ENCODE assay signal across 1 cellular context in the genomic region with DNA sequence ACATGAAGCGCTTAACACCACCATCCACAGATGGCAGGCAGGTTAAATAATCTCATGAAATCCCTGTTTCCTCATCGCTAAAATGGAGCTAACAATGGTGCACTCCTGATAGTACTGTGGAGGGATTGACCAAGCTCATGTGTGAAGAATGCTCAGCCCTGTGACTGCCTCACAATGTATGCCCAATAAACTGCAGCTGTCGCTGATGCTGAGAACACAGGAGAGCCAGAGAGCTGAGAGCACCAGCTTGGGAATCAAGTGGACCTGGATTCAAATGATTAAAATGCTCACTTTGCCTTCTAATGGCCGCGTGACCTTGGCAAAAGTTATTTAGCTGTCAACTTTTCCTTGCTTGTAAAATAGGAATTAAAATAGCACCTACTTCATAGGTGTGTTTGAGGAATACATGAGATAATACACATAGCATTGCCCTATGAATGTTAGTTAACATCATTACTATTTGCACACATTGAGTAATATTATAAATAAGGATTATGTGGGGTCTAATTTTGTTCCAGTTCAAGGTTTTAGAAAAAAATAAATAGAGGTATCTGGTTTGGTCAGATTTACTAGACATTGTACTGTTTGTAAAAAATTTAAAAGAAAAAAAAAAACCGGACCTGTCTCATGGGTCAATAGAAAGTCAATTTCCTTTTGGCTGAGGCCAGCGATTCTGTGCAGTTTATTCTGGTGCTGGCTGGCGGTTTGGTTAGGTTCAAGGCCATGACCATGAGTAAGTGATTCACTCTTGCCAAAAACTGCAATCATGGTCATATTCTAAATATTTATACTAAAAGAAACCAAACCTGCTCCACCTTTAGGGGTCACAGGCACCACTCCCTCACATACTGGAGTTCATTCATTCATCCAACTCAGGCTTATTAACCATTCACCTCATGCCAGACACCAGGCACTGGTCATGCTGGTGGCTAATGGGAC.
TF ChIP-seq lines count a peak whose summit lies in the region.

No MANE protein-coding gene starts in this region.

TF ChIP-seq in IMR-90, 13 proteins besides CTCF, POLR2A, EP300 and RAD21 (continued from another document):
- TF ChIP-seq ELK1 (IDR thresholded peaks at IDR 0.05; ENCODE audit: borderline replicate concordance, low read depth, low read length) (no peak), NFE2L2 (IDR thresholded peaks at IDR 0.05; ENCODE audit: low read depth, low read length) (no peak), RFX5 (IDR thresholded peaks at IDR 0.05; ENCODE audit: low read depth, low read length) (no peak), MXI1 (IDR thresholded peaks at IDR 0.05; ENCODE audit: borderline replicate concordance, low read depth, low read length) (no peak), MAZ (IDR thresholded peaks at IDR 0.05; ENCODE audit: borderline replicate concordance, low read depth, low read length) (no peak), CHD1 (IDR thresholded peaks at IDR 0.05; ENCODE audit: low read depth, low read length) (no peak), CEBPB (IDR thresholded peaks at IDR 0.05; ENCODE audit: low read depth, low read length) (no peak)
- TF ChIP-seq, protein P1, sequence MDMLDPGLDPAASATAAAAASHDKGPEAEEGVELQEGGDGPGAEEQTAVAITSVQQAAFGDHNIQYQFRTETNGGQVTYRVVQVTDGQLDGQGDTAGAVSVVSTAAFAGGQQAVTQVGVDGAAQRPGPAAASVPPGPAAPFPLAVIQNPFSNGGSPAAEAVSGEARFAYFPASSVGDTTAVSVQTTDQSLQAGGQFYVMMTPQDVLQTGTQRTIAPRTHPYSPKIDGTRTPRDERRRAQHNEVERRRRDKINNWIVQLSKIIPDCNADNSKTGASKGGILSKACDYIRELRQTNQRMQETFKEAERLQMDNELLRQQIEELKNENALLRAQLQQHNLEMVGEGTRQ (IDR thresholded peaks at IDR 0.05; ENCODE audit: low read depth, low read length): no peak
